ENCODE assay signal across 31 cellular contexts in the genomic region with DNA sequence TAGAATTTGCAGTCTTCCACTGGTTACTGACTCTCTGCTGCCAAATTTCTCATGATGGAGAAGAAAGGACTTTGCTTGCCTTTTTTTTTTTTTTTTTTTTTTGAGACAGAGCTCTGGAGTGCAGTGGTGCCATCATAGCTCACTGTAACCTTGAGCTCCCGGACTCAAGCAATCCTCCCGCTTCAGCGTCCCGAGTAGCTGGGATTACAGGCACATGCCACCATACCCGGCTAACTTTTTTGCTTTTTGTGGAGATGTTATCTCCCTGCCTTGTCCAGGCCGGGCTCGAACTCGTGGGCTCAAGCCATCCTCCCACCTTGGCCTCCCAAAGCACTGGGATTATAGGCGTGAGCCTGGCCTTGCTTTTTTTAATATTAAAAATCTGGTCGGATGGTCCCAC.
"Had no signal": no experiment of that assay in that cellular context is flagged by ENCODE, and none has a peak within 500 bp of the region (broad histone marks: within the 10 kb centered on the region; RNA-seq: fewer than 3 reads in every experiment).

No MANE protein-coding gene starts in this region.

- H3K36me3 ChIP-seq: uterus had no signal

- H3K4me3 Mint-ChIP-seq: activated CD4-positive, alpha-beta memory T cell treated with anti-CD3 and anti-CD28 coated beads, Interleukin-2, amount 10 ng/mL, durations not matched to agents 7 days and 5 days; activated CD4-positive, alpha-beta T cell treated with anti-CD3 and anti-CD28 coated beads, Interleukin-2, amount 10 ng/mL, durations not matched to agents 24 days and 14 days; activated naive CD8-positive, alpha-beta T cell; naive thymus-derived CD8-positive, alpha-beta T cell; stimulated activated effector memory CD8-positive, alpha-beta T cell treated with anti-CD3 and anti-CD28 coated beads, Interleukin-12 subunit alpha, Interleukin-12 subunit beta, amount 100 ng/mL, for 72 hours; stimulated activated naive CD8-positive, alpha-beta T cell treated with anti-CD3 and anti-CD28 coated beads, Interleukin-15, Interleukin-2, amounts not matched to agents 100 ng/mL and 50 ng/mL, for 24 hours; T-cell; type B pancreatic cell had no signal

- H3K9me3 ChIP-seq: adrenal gland, uterus had no signal

- H3K27ac ChIP-seq: adrenal gland, brain microvascular endothelial cell, skin epidermis, uterus, VCaP had no signal

- ATAC-seq: activated CD4-positive, CD25-positive, alpha-beta regulatory T cell treated with anti-CD3 and anti-CD28 coated beads, Interleukin-2, amount 50 U/mL, for 24 hours; esophagus mucosa; left colon; naive thymus-derived CD8-positive, alpha-beta T cell; sciatic nerve; stimulated activated effector memory CD8-positive, alpha-beta T cell treated with anti-CD3 and anti-CD28 coated beads, Interleukin-12 subunit alpha, Interleukin-12 subunit beta, amount 100 ng/mL, for 72 hours; T-cell had no signal

- H3K4me3 ChIP-seq: adrenal gland, skin epidermis, uterus had no signal

- H3K27me3 ChIP-seq: adrenal gland, brain microvascular endothelial cell, uterus had no signal

- DNase-seq: activated CD4-positive, alpha-beta memory T cell treated with anti-CD3 and anti-CD28 coated beads, Interleukin-2, amount 10 ng/mL, durations not matched to agents 7 days and 5 days; activated CD4-positive, alpha-beta T cell treated with anti-CD3 and anti-CD28 coated beads, Interleukin-2, amount 10 ng/mL, durations not matched to agents 24 days and 14 days; activated naive CD4-positive, alpha-beta T cell; activated T-cell treated with anti-CD3 and anti-CD28 coated beads, Interleukin-2, amount 50 U/mL, for 48 hours; aorta; brain microvascular endothelial cell; caudate nucleus; foreskin fibroblast; head of caudate nucleus; hippocampal formation; left colon; mammary epithelial cell; midbrain; naive thymus-derived CD8-positive, alpha-beta T cell; stimulated activated CD4-positive, alpha-beta T cell treated with anti-CD3 and anti-CD28 coated beads, Interleukin-12 subunit alpha, Interleukin-12 subunit beta, amount 100 ng/mL, for 4 hours; stimulated activated CD4-positive, alpha-beta T cell treated with anti-CD3 and anti-CD28 coated beads, Interleukin-4, amount 100 ng/mL, for 24 hours; T-cell; T-helper 9 cell; uterus had no signal

- H3K9me3 Mint-ChIP-seq: activated CD4-positive, alpha-beta memory T cell treated with anti-CD3 and anti-CD28 coated beads, Interleukin-2, amount 10 ng/mL, durations not matched to agents 7 days and 5 days; activated CD4-positive, alpha-beta T cell treated with anti-CD3 and anti-CD28 coated beads, Interleukin-2, amount 10 ng/mL, durations not matched to agents 24 days and 14 days; naive thymus-derived CD8-positive, alpha-beta T cell; stimulated activated effector memory CD8-positive, alpha-beta T cell treated with anti-CD3 and anti-CD28 coated beads, Interleukin-12 subunit alpha, Interleukin-12 subunit beta, amount 100 ng/mL, for 72 hours; stimulated activated naive CD8-positive, alpha-beta T cell treated with anti-CD3 and anti-CD28 coated beads, Interleukin-15, Interleukin-2, amounts not matched to agents 100 ng/mL and 50 ng/mL, for 24 hours; T-cell; type B pancreatic cell had no signal

- FAIRE-seq: keratinocyte, TTC549 had no signal

- H3K27ac Mint-ChIP-seq: activated CD4-positive, alpha-beta T cell treated with anti-CD3 and anti-CD28 coated beads, Interleukin-2, amount 10 ng/mL, durations not matched to agents 24 days and 14 days; activated naive CD8-positive, alpha-beta T cell; stimulated activated effector memory CD8-positive, alpha-beta T cell treated with anti-CD3 and anti-CD28 coated beads, Interleukin-12 subunit alpha, Interleukin-12 subunit beta, amount 100 ng/mL, for 72 hours; stimulated activated naive CD8-positive, alpha-beta T cell treated with anti-CD3 and anti-CD28 coated beads, Interleukin-15, Interleukin-2, amounts not matched to agents 100 ng/mL and 50 ng/mL, for 24 hours; type B pancreatic cell had no signal

- H3K27me3 Mint-ChIP-seq: activated CD4-positive, alpha-beta memory T cell treated with anti-CD3 and anti-CD28 coated beads, Interleukin-2, amount 10 ng/mL, durations not matched to agents 7 days and 5 days; activated CD4-positive, alpha-beta T cell treated with anti-CD3 and anti-CD28 coated beads, Interleukin-2, amount 10 ng/mL, durations not matched to agents 24 days and 14 days; activated naive CD8-positive, alpha-beta T cell; naive thymus-derived CD8-positive, alpha-beta T cell; stimulated activated naive CD8-positive, alpha-beta T cell treated with anti-CD3 and anti-CD28 coated beads, Interleukin-15, Interleukin-2, amounts not matched to agents 100 ng/mL and 50 ng/mL, for 24 hours; T-cell; type B pancreatic cell had no signal

- H3K4me1 ChIP-seq: uterus had no signal
